Comparison of ENCODE assay signal across 23 cellular contexts in genomic region chr1:163227126-163227525, GRCh38. TPM values are rescaled to one million over a fixed set of nuclear protein-coding genes. Genes with fewer than 3 reads are reported as not detected.
DNase-seq lines count a peak whose midpoint lies in the region; ATAC-seq and TF ChIP-seq lines count a peak whose summit lies in the region.
"Had no signal": no experiment of that assay in that cellular context is flagged by ENCODE, and none has a peak within 500 bp of the region (broad histone marks: within the 10 kb centered on the region; RNA-seq: fewer than 3 reads in every experiment).

No MANE protein-coding gene starts in this region.

- no peak overlapping the region for H3K4me3 Mint-ChIP-seq in glutamatergic neuron (ENCODE audit: unreplicated experiment)
- H3K4me3 Mint-ChIP-seq: CD4-positive, CD25-positive, alpha-beta regulatory T cell had no signal

- in situ Hi-C loops in Caki2 (cut with HindIII; ENCODE audit: low pct_unique_long_range_greater_than_20kb, low sequenced_read_pairs) = no loop called here

- H3K36me3 Mint-ChIP-seq in glutamatergic neuron (ENCODE audit: unreplicated experiment) = peaks cover 6% of the 10 kb centered on the region

- no peaks in the 10 kb centered on the region for H3K9me3 Mint-ChIP-seq in glutamatergic neuron (ENCODE audit: unreplicated experiment)

- ATAC-seq in esophagus mucosa (peak; percentile 38), HG03045 (IDR thresholded peaks at IDR 0.05; ENCODE audit: unreplicated experiment) (no peak)
- ATAC-seq: HCT116, PC-3 had no signal

- no peak for TF ChIP-seq CTCF in glutamatergic neuron (IDR thresholded peaks at IDR 0.05; ENCODE audit: partially characterized antibody, unreplicated experiment)

- H3K4me1 Mint-ChIP-seq in glutamatergic neuron (ENCODE audit: low read depth, unreplicated experiment) = peaks cover 13% of the 10 kb centered on the region
- H3K4me1 Mint-ChIP-seq: CD4-positive, CD25-positive, alpha-beta regulatory T cell had no signal

- H3K27ac Mint-ChIP-seq in glutamatergic neuron (ENCODE audit: unreplicated experiment) = no peak overlapping the region
- H3K27ac Mint-ChIP-seq: CD4-positive, CD25-positive, alpha-beta regulatory T cell had no signal

- peak; percentile 81 for DNase-seq in Caki2 (ENCODE audit: low read depth)
- peak; percentile 7 for DNase-seq in amniotic epithelial cell (ENCODE audit: low read depth)
- peak; percentile 91 for DNase-seq in kidney tubule cell (ENCODE audit: low spot score)
- no peak for DNase-seq in HuH-7.5 (ENCODE audit: low spot score)
- DNase-seq in glutamatergic neuron = no peak
- DNase-seq: CD4-positive, CD25-positive, alpha-beta regulatory T cell; DMS79 treated with DMSO at 0.1 percent for 48 hours; GF-D8; IMR-90; KG1; MM.1S; NCI-H1417; NCI-H1694; NCI-H2029 treated with DMSO at 0.1 percent for 48 hours; NCI-H446 treated with DMSO at 0.1 percent for 48 hours; NCI-H526; NCI-H82; NK-92 treated with Interleukin-12 subunit alpha and Interleukin-12 subunit beta, amount 100 ng/mL, for 24 hours; PC-3; SK-N-SH had no signal

- no peaks in the 10 kb centered on the region for H3K27me3 Mint-ChIP-seq in glutamatergic neuron (ENCODE audit: unreplicated experiment)
- H3K27me3 Mint-ChIP-seq: CD4-positive, CD25-positive, alpha-beta regulatory T cell had no signal

RNA-seq across cellular contexts. Expression of gene RGS5, which starts 24.4 kb away (rescaled TPM):
- total RNA-seq in Caki2 (2014; rRNA removed; shearing (Covaris generic); ENCODE audit: low replicate concordance) = 4.0 and 4.7 TPM in 2 replicates
- total RNA-seq in esophagus mucosa (28.3 TPM), glutamatergic neuron (ENCODE audit: unreplicated experiment) (4.9 TPM)

Comparison
In these comparisons a context has a peak if more than half of its experiments do, and no peak if none do; other contexts are left out.
1. DNase-seq: peak in Caki2 (single experiment), amniotic epithelial cell (single experiment) and kidney tubule cell (single experiment); none in HuH-7.5 (single experiment) and glutamatergic neuron (single experiment).